1 cellular context compared by ENCODE assay signal in genomic region chr16:426906-427249, GRCh38.
A peak's percentile ranks its signal among the peaks of the same experiment; 100 is the strongest.
TF ChIP-seq lines count a peak whose summit lies in the region.

No MANE protein-coding gene starts in this region.

TF ChIP-seq in GM12878, 131 proteins besides CTCF, POLR2A, EP300 and RAD21:
- TF ChIP-seq CREB1 (IDR thresholded peaks at IDR 0.05; ENCODE audit: low read depth) = no peak
- 0 out of 2 replicates have a peak, but pooled peaks have one; percentile 14 for TF ChIP-seq PKNOX1 (IDR thresholded peaks at IDR 0.05)
TF ChIP-seq in GM12878: peak in this region for 1.
